In genomic region chr20:63385819-63386218, GRCh38 we compare ENCODE assay signal across 28 cellular contexts. TPM values are rescaled to one million over a fixed set of nuclear protein-coding genes. Genes with fewer than 3 reads are reported as not detected.
DNase-seq lines count a peak whose midpoint lies in the region; ATAC-seq, FAIRE-seq and TF ChIP-seq lines count a peak whose summit lies in the region.
"Had no signal": no experiment of that assay in that cellular context is flagged by ENCODE, and none has a peak within 500 bp of the region (broad histone marks: within the 10 kb centered on the region; RNA-seq: fewer than 3 reads in every experiment).

No MANE protein-coding gene starts in this region.

- H3K9me3 ChIP-seq in HEK293 (ENCODE audit: control insufficient read depth, insufficient read depth, low read depth, low read length) (no peaks in the 10 kb centered on the region), K562 (replicated peaks; ENCODE audit: control insufficient read depth, insufficient read depth, low read depth, low read length) (peaks cover 8% of the 10 kb centered on the region), spleen (peaks cover 0 to 57% (median 36%) of the 10 kb centered on the region in 8 donors)
- H3K9me3 ChIP-seq: BE2C had no signal

- no peak overlapping the region for H3K4me3 ChIP-seq in HEK293 (ENCODE audit: low read depth, low read length)
- H3K4me3 ChIP-seq in K562: no peak overlapping the region
- H3K4me3 ChIP-seq in spleen: no peak overlapping the region
- H3K4me3 ChIP-seq: BLaER1, GM12878 had no signal

- H3K27ac Mint-ChIP-seq in endothelial cell (ENCODE audit: unreplicated experiment): no peak overlapping the region
- H3K27ac Mint-ChIP-seq: CD14-positive monocyte; CD4-positive, alpha-beta memory T cell; CD8-positive, alpha-beta memory T cell had no signal

- no peak overlapping the region for H3K27ac ChIP-seq in HEK293 (ENCODE audit: extremely low read depth, low read depth, low read length)
- H3K27ac ChIP-seq in K562 (ENCODE audit: extremely low read depth, low read depth, low read length): no peak overlapping the region
- no peak overlapping the region for H3K27ac ChIP-seq in spleen
- H3K27ac ChIP-seq: BLaER1 had no signal

- H3K4me3 Mint-ChIP-seq in endothelial cell (ENCODE audit: unreplicated experiment): peak overlapping the region; percentile 6
- H3K4me3 Mint-ChIP-seq: CD14-positive monocyte; CD4-positive, alpha-beta memory T cell; CD4-positive, CD25-positive, alpha-beta regulatory T cell; CD8-positive, alpha-beta memory T cell had no signal

- H3K9ac ChIP-seq in K562 (ENCODE audit: insufficient read depth in 1 of 2, low read depth in 2 of 2, low read length in 2 of 2): no peak overlapping the region
- H3K9ac ChIP-seq: BLaER1 had no signal

- in situ Hi-C loops in K562 (cut with MboI): no loop called here

- H2AFZ ChIP-seq in K562 (ENCODE audit: low read depth, low read length): no peak overlapping the region

- no peak for TF ChIP-seq CTCF in HEK293 (tag by site-specific recombination; IDR thresholded peaks at IDR 0.05)
- TF ChIP-seq CTCF in K562 (IDR thresholded peaks at IDR 0.05 in 2 of 3, conservative IDR thresholded peaks at IDR 0.05 in 1 of 3; ENCODE audit: insufficient read depth in 2 of 3, low read depth in 1 of 3, low read length in 3 of 3): no peak
- no peak for TF ChIP-seq CTCF in endothelial cell (IDR thresholded peaks at IDR 0.05; ENCODE audit: unreplicated experiment)
- TF ChIP-seq CTCF in spleen (IDR thresholded peaks at IDR 0.05 in 8 of 11, conservative IDR thresholded peaks at IDR 0.05 in 3 of 11): no peak

- WGBS in K562 (ENCODE audit: insufficient coverage, low coverage, missing lambda C conversion rate): 3% methylated on average over 6 of the region's 6 CpGs
- WGBS in spleen, 5 donors: 87 to 94% (median 89%) methylated on average over 6 of the region's 6 CpGs

- intact Hi-C loops in K562 (cut with micrococcal nuclease) (no loop called here), spleen (cut with DNase I; ENCODE audit: low total_unique reads) (no loop called here)

- H3K36me3 Mint-ChIP-seq in endothelial cell (ENCODE audit: low read depth, unreplicated experiment): peaks cover 4% of the 10 kb centered on the region
- H3K36me3 Mint-ChIP-seq: CD14-positive monocyte; CD8-positive, alpha-beta memory T cell had no signal

- no peak for TF ChIP-seq RAD21 in K562 (CRISPR knock-in tag; conservative IDR thresholded peaks at IDR 0.05 in 1 of 2, IDR thresholded peaks at IDR 0.05 in 1 of 2)

- no peaks in the 10 kb centered on the region for H3K36me3 ChIP-seq in HEK293 (ENCODE audit: control insufficient read depth in 2 of 2, insufficient read depth in 1 of 2, low read length in 2 of 2)
- no peaks in the 10 kb centered on the region for H3K36me3 ChIP-seq in K562 (ENCODE audit: control insufficient read depth, insufficient read depth, low read length)
- no peaks in the 10 kb centered on the region for H3K36me3 ChIP-seq in spleen
- H3K36me3 ChIP-seq: BE2C, BLaER1 had no signal

- TF ChIP-seq EP300 in K562 (IDR thresholded peaks at IDR 0.05; ENCODE audit: low read length): no peak

- no peaks in the 10 kb centered on the region for H4K20me1 ChIP-seq in K562 (replicated peaks; ENCODE audit: control insufficient read depth, insufficient read depth, low read length)
- H4K20me1 ChIP-seq: BLaER1 had no signal

- H3K4me1 Mint-ChIP-seq in endothelial cell (ENCODE audit: unreplicated experiment): peaks cover 3% of the 10 kb centered on the region
- H3K4me1 Mint-ChIP-seq: CD14-positive monocyte; CD4-positive, alpha-beta memory T cell; CD4-positive, CD25-positive, alpha-beta regulatory T cell; CD8-positive, alpha-beta memory T cell had no signal

- POLR2A ChIA-PET in HEK293 (lab: Yijun Ruan, JAX) (no interaction called here), K562 (lab: Yijun Ruan, JAX) (no interaction called here)

- H3K79me2 ChIP-seq in K562 (ENCODE audit: control insufficient read depth, insufficient read depth, low read length): no peaks in the 10 kb centered on the region

- no peak for TF ChIP-seq POLR2A in K562 (conservative IDR thresholded peaks at IDR 0.05)
- no peak for TF ChIP-seq POLR2A in spleen (IDR thresholded peaks at IDR 0.05)

- no TSS peak for BruUV-seq in K562 (replicated peaks; lab: Mats Ljungman, UMichigan)

- DNase-seq in K562 (ENCODE audit: extremely low read depth in 1 of 4, low spot score in 3 of 4): no peak
- DNase-seq in endothelial cell (ENCODE audit: low spot score): no peak
- no peak for DNase-seq in anterior cingulate cortex (lab: John Stamatoyannopoulos, UW)
- DNase-seq in spleen: no peak
- no peak for DNase-seq in stimulated activated naive CD8-positive, alpha-beta T cell treated with anti-CD3 and anti-CD28 coated beads, Interleukin-15, Interleukin-2, amounts not matched to agents 100 U/mL and 50 U/mL, for 24 hours
- DNase-seq: 8988T; ACHN; BE2C; C1 segment of cervical spinal cord; CD4-positive, alpha-beta memory T cell; CD4-positive, CD25-positive, alpha-beta regulatory T cell; CD8-positive, alpha-beta memory T cell; COR-L47; DMS 273 treated with DMSO at 0.1 percent for 48 hours; DMS153; DMS53; DND-41; EL; GDM1 had no signal

- FAIRE-seq in K562 (lab: Jason Lieb, UNC): no peak
- FAIRE-seq: A204.1, GM12878, GM12892, GM18507 had no signal

- no peak for ATAC-seq in K562
- ATAC-seq in stimulated activated naive CD8-positive, alpha-beta T cell treated with anti-CD3 and anti-CD28 coated beads, Interleukin-15, Interleukin-2, amounts not matched to agents 100 U/mL and 50 U/mL, for 24 hours: no peak
- ATAC-seq: GM12878 had no signal

- no peak overlapping the region for H3K4me2 ChIP-seq in K562 (ENCODE audit: insufficient read depth, low read length)
- H3K4me2 ChIP-seq: BLaER1 had no signal

- peaks cover 5% of the 10 kb centered on the region for H3K27me3 Mint-ChIP-seq in endothelial cell (ENCODE audit: unreplicated experiment)

- CTCF ChIA-PET in HEK293 (lab: Yijun Ruan, JAX) (interaction anchor here (0.7 kb wide), 1 partner anchor 145 kb away, joined by 3 read pairs; no protein-coding TSS in a partner anchor), K562 (lab: Yijun Ruan, JAX; ENCODE audit: low intra/inter-chr PET ratio) (no interaction called here)

- no peaks in the 10 kb centered on the region for H3K9me1 ChIP-seq in K562 (ENCODE audit: control insufficient read depth, insufficient read depth, low read length)

- H3K27me3 ChIP-seq in K562 (ENCODE audit: control insufficient read depth in 2 of 2, insufficient read depth in 2 of 2, low read length in 2 of 2): no peaks in the 10 kb centered on the region; a peak in 1 of 5 replicates
- peaks cover 0 to 43% (median 15%) of the 10 kb centered on the region in 7 donors for H3K27me3 ChIP-seq in spleen (replicated peaks in 1 of 7)

- peaks cover 18% of the 10 kb centered on the region for H3K9me3 Mint-ChIP-seq in endothelial cell (ENCODE audit: unreplicated experiment)

- H3K4me1 ChIP-seq in HEK293 (ENCODE audit: control insufficient read depth, insufficient read depth, low read length) (no peaks in the 10 kb centered on the region), K562 (replicated peaks in 1 of 2; ENCODE audit: control insufficient read depth in 2 of 2, insufficient read depth in 2 of 2, low read length in 2 of 2) (peaks cover 0 to 8% of the 10 kb centered on the region in 2 experiments; a peak in 2 of 5 replicates), spleen (peaks cover 0 to 8% (median 0%) of the 10 kb centered on the region in 6 donors)
- H3K4me1 ChIP-seq: BE2C, BLaER1 had no signal

TF ChIP-seq in HEK293, 187 proteins besides CTCF, POLR2A, EP300 and RAD21:
- TF ChIP-seq SP2 (tag by site-specific recombination; IDR thresholded peaks at IDR 0.05) (no peak), SETDB1 (IDR thresholded peaks at IDR 0.05; ENCODE audit: insufficient read length, low read length) (peak; percentile 72)

TF ChIP-seq in K562, 482 proteins besides CTCF, POLR2A, EP300 and RAD21:
- TF ChIP-seq ZNF717 (CRISPR knock-in tag; IDR thresholded peaks at IDR 0.05) (no peak), ZFP1 (CRISPR knock-in tag; IDR thresholded peaks at IDR 0.05) (peak; percentile 85)

RNA-seq across cellular contexts. Expression of gene CHRNA4, which starts 24.7 kb away (rescaled TPM):
- not detected in 2 replicates for total RNA-seq in K562 (2011; cell fraction: chromatin; rRNA removed; ENCODE audit: low replicate concordance)
- total RNA-seq in K562 (2011; cell fraction: nucleolus; rRNA removed): not detected in 2 replicates
- total RNA-seq in K562 (2011; cell fraction: nucleoplasm; rRNA removed): not detected in 2 replicates
- total RNA-seq in K562 (2014; rRNA removed) (not detected in 2 replicates), K562 (2014; rRNA removed; fragmentation: Illumina TruSeq; extraction: Trizol) (not detected in 2 replicates), K562 (2015; rRNA removed; fragmentation: Illumina TruSeq; extraction: Trizol) (not detected in 2 replicates), K562 (2021) (0.02 TPM in 1 of 2 replicates, not detected in the other), endothelial cell (ENCODE audit: unreplicated experiment) (2.6 TPM), spleen (10 to 100 TPM in 1 of 7 donors, 1 to 10 TPM in 4, under 1 TPM in 2; 0.74 to 13.8 (median 1.7) TPM)
- polyA plus RNA-seq in K562 (2011; rRNA removed) (not detected in 2 replicates), K562 (2014; fragmentation: Illumina TruSeq; extraction: Trizol) (not detected in 2 replicates), K562 (2014; fragmentation: Nextera tagmentation; extraction: Ambion mirVana) (not detected), K562 (2014; rRNA removed) (not detected in 2 replicates), spleen (under 1 TPM in 2 of 3 donors, not detected in 1; 0.15 to 0.86 TPM)
- not detected in 2 replicates for polyA plus RNA-seq in K562 (2011; cell fraction: cytosol; rRNA removed)
- not detected in 2 replicates for polyA plus RNA-seq in K562 (2011; cell fraction: nucleus; rRNA removed)
- not detected in 2 replicates for polyA plus RNA-seq in K562 (2012)
- not detected in 2 replicates for polyA minus RNA-seq in K562 (2011; rRNA and poly(A)+ RNA removed)
- polyA minus RNA-seq in K562 (2011; cell fraction: cytosol; rRNA and poly(A)+ RNA removed): not detected in 2 replicates
- polyA minus RNA-seq in K562 (2011; cell fraction: nucleus; rRNA and poly(A)+ RNA removed): not detected in 2 replicates
- total RNA-seq: CD4-positive, alpha-beta memory T cell; CD4-positive, CD25-positive, alpha-beta regulatory T cell; CD8-positive, alpha-beta memory T cell; Daoy had no signal
- polyA plus RNA-seq: AG04450; CD14-positive monocyte; CD4-positive, alpha-beta memory T cell; CD4-positive, CD25-positive, alpha-beta regulatory T cell; CD8-positive, alpha-beta memory T cell had no signal

Comparison
In these comparisons a context has a peak if more than half of its experiments do, and no peak if none do; other contexts are left out.
1. Of the 44 proteins assayed by ChIP-seq in both K562 and HEK293: peak only in K562: none; only in HEK293: SETDB1; in both: none; in neither: 43.